In the genomic region with DNA sequence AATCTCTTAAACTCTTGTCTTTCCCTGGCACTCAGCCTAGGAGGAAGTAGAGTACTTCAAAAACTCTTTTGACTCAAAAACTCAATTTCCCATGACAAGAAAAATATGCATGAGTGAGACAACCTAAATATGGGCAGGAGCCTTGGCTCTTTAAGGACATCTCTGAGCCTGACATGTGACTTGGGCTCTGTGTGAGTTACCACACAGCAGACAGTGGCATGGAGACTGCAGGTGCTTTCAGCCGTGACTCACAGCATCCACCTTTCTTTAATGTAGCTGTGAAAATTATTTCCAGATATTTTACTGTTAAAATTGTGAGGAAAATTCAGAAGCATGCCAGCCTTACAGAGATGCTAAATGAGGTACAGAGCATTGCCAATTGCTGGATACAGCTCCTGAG, we compare ENCODE assay signal across 21 cellular contexts.
DNase-seq lines count a peak whose midpoint lies in the region; ATAC-seq, FAIRE-seq and TF ChIP-seq lines count a peak whose summit lies in the region.
"Had no signal": no experiment of that assay in that cellular context is flagged by ENCODE, and none has a peak within 500 bp of the region (broad histone marks: within the 10 kb centered on the region; RNA-seq: fewer than 3 reads in every experiment).

No MANE protein-coding gene starts in this region.

- H3K36me3 Mint-ChIP-seq in activated T-cell treated with anti-CD3 and anti-CD28 coated beads, Interleukin-2, amount 50 U/mL, for 4 hours (ENCODE audit: insufficient read depth): no peaks in the 10 kb centered on the region

- no peaks in the 10 kb centered on the region for H3K79me2 ChIP-seq in PC-3 (ENCODE audit: low read length)

- intact Hi-C loops in A673 (cut with micrococcal nuclease; ENCODE audit: unreplicated experiment): no loop called here
- intact Hi-C loops in PC-3 (cut with micrococcal nuclease): loop anchor here (2.0 kb wide), 1 partner anchor 55 kb away; no protein-coding TSS in a partner anchor

- TF ChIP-seq POLR2A in GM12892 (IDR thresholded peaks at IDR 0.05; ENCODE audit: low read depth, low read length): no peak

- POLR2A ChIA-PET in A673 (lab: Charles Lee; ENCODE audit: low non-redundant PET): no interaction called here
- POLR2A ChIA-PET in PC-3 (lab: Charles Lee; ENCODE audit: unreplicated experiment): interaction anchor here (0.6 to 0.7 kb wide), 2 partner anchors 13 to 585 kb away, joined by 3 to 4 read pairs; no protein-coding TSS in a partner anchor

- H2AFZ ChIP-seq in PC-3 (ENCODE audit: low read length): no peak overlapping the region

- H3K9ac ChIP-seq in PC-3 (ENCODE audit: low read length): no peak overlapping the region
- H3K9ac ChIP-seq: BLaER1 treated with 17β-estradiol and CSF1 and Interleukin-3, amounts not matched to agents 10 nM and 100 nM had no signal

- H3K4me3 ChIP-seq in A673 (ENCODE audit: low read depth, low read length, poor library complexity, severe bottlenecking): no peak overlapping the region
- no peak overlapping the region for H3K4me3 ChIP-seq in PC-3 (ENCODE audit: low read length)
- H3K4me3 ChIP-seq: BLaER1 treated with 17β-estradiol and CSF1 and Interleukin-3, amounts not matched to agents 10 nM and 100 nM; SJSA1 had no signal

- H3K9me3 Mint-ChIP-seq in activated T-cell treated with anti-CD3 and anti-CD28 coated beads, Interleukin-2, amount 50 U/mL, for 4 hours: no peaks in the 10 kb centered on the region

- H3K4me1 ChIP-seq in A673 (ENCODE audit: insufficient read depth, low read length, poor library complexity, severe bottlenecking) (no peaks in the 10 kb centered on the region), PC-3 (ENCODE audit: insufficient read depth, low read length) (no peaks in the 10 kb centered on the region)
- H3K4me1 ChIP-seq: BLaER1 treated with 17β-estradiol and CSF1 and Interleukin-3, amounts not matched to agents 10 nM and 100 nM; SJSA1 had no signal

- CTCF ChIA-PET in A673 (lab: Charles Lee) (no interaction called here), PC-3 (lab: Charles Lee) (no interaction called here)

- no peaks in the 10 kb centered on the region for H3K9me2 ChIP-seq in PC-3 (replicated peaks; ENCODE audit: low read length)

- no peak overlapping the region for H3K4me2 ChIP-seq in PC-3 (ENCODE audit: low read length)
- H3K4me2 ChIP-seq: BLaER1 treated with 17β-estradiol and CSF1 and Interleukin-3, amounts not matched to agents 10 nM and 100 nM had no signal

- H3K4me3 Mint-ChIP-seq in activated T-cell treated with anti-CD3 and anti-CD28 coated beads, Interleukin-2, amount 50 U/mL, for 4 hours: no peak overlapping the region
- H3K4me3 Mint-ChIP-seq: HFFc6 had no signal

- H3K27me3 Mint-ChIP-seq in activated T-cell treated with anti-CD3 and anti-CD28 coated beads, Interleukin-2, amount 50 U/mL, for 4 hours (ENCODE audit: low read depth): no peaks in the 10 kb centered on the region

- no peaks in the 10 kb centered on the region for H3F3A ChIP-seq in PC-3 (ENCODE audit: low read length, unreplicated experiment)

- H3K27me3 ChIP-seq in A673 (replicated peaks; ENCODE audit: insufficient read depth, low read depth, low read length, poor library complexity) (no peaks in the 10 kb centered on the region), PC-3 (ENCODE audit: low read length) (no peaks in the 10 kb centered on the region)
- H3K27me3 ChIP-seq: BLaER1 treated with 17β-estradiol and CSF1 and Interleukin-3, amounts not matched to agents 10 nM and 100 nM; SJSA1 had no signal

- peak; percentile 58 for FAIRE-seq in GM12892 (lab: Jason Lieb, UNC)
- FAIRE-seq: G401.6, GM12891 had no signal

- no peaks in the 10 kb centered on the region for H3K4me1 Mint-ChIP-seq in activated T-cell treated with anti-CD3 and anti-CD28 coated beads, Interleukin-2, amount 50 U/mL, for 4 hours (ENCODE audit: low read depth)

- no TSS peak for BruUV-seq in A673 (replicated peaks; lab: Mats Ljungman, UMichigan)
- BruUV-seq in PC-3 (replicated peaks; lab: Mats Ljungman, UMichigan): no TSS peak

- peak; percentile 81 for ATAC-seq in PC-3
- no peak for ATAC-seq in activated T-cell treated with anti-CD3 and anti-CD28 coated beads, Interleukin-2, amount 50 U/mL, for 4 hours

- no peaks in the 10 kb centered on the region for H4K20me1 ChIP-seq in PC-3 (ENCODE audit: low read length)
- H4K20me1 ChIP-seq: BLaER1 treated with 17β-estradiol and CSF1 and Interleukin-3, amounts not matched to agents 10 nM and 100 nM had no signal

- DNase-seq in A673 (ENCODE audit: low spot score): peak; percentile 5
- DNase-seq in GM12892 (ENCODE audit: insufficient read length): no peak
- peak; percentile 4 for DNase-seq in PC-3
- DNase-seq in left kidney (ENCODE audit: low read depth, low spot score): peak; percentile 11
- DNase-seq in NCI-H69 (lab: John Stamatoyannopoulos, UW): no peak
- DNase-seq in activated T-cell treated with anti-CD3 and anti-CD28 coated beads, Interleukin-2, amount 50 U/mL, for 4 hours: no peak
- DNase-seq in T-helper 2 cell: no peak
- DNase-seq in pons (ENCODE audit: low spot score): no peak
- DNase-seq: 8988T, DMS153, HFFc6, KG1, NCI-H1092, NCI-H1694, NCI-H2171, NCI-H510A treated with DMSO at 0.1 percent for 48 hours had no signal

- no peak for TF ChIP-seq CTCF in A673 (conservative IDR thresholded peaks at IDR 0.05; ENCODE audit: low read depth, low read length)
- no peak for TF ChIP-seq CTCF in PC-3 (conservative IDR thresholded peaks at IDR 0.05; ENCODE audit: low read depth, low read length)

- H3K9me3 ChIP-seq in A673 (ENCODE audit: low read depth, low read length, poor library complexity, severe bottlenecking) (no peaks in the 10 kb centered on the region), PC-3 (ENCODE audit: low read length) (no peaks in the 10 kb centered on the region)
- H3K9me3 ChIP-seq: SJSA1 had no signal

- no peak overlapping the region for H3K27ac ChIP-seq in A673 (ENCODE audit: low read depth, low read length, poor library complexity, severe bottlenecking)
- H3K27ac ChIP-seq in PC-3 (ENCODE audit: low read length): no peak overlapping the region
- H3K27ac ChIP-seq: BLaER1 treated with 17β-estradiol and CSF1 and Interleukin-3, amounts not matched to agents 10 nM and 100 nM; RWPE1; SJSA1 had no signal

- no peaks in the 10 kb centered on the region for H3K36me3 ChIP-seq in A673 (ENCODE audit: insufficient read depth, low read length, poor library complexity, severe bottlenecking)
- H3K36me3 ChIP-seq in PC-3 (ENCODE audit: low read depth, low read length): no peaks in the 10 kb centered on the region
- H3K36me3 ChIP-seq: BLaER1 treated with 17β-estradiol and CSF1 and Interleukin-3, amounts not matched to agents 10 nM and 100 nM; SJSA1 had no signal

Comparison
In these comparisons a context has a peak if more than half of its experiments do, and no peak if none do; other contexts are left out.
1. DNase-seq: peak in A673 (single experiment), PC-3 (single experiment) and left kidney (single experiment); none in GM12892 (single experiment), NCI-H69 (single experiment), activated T-cell treated with anti-CD3 and anti-CD28 coated beads, Interleukin-2, amount 50 U/mL, for 4 hours (single experiment), T-helper 2 cell (0 of 5) and pons (single experiment).